Comparison of ENCODE assay signal across 1 cellular context in the genomic region with DNA sequence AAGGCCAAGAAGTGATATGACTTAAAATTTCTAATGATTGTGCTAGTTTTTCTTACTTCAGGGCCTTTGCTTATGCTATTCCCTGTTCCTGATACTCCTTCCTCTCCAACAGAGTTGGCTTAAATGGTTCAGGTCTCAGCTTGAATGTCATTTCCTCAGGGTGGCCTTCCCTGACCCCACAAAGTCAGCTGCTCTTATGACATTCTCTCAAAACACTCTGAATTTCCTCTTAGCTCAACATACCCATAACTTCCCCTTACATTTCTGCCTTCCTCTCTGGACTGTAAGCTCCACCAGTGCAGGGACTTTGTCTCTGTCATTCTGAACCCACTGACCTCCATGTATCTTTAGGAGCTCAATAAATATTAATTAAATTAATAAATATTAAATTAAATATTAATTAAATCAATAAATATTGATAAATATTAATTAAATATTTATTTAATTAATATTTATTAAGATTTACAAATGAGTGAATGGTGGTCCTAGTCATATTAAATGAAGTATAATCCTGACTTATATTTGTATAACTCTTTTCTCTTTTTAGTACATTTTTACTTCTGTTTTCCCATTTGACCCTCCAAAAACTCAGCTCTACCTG.
TF ChIP-seq lines count a peak whose summit lies in the region.

No MANE protein-coding gene starts in this region.

TF ChIP-seq in GM23338, 12 proteins besides CTCF, POLR2A, EP300 and RAD21:
- TF ChIP-seq, protein P1, sequence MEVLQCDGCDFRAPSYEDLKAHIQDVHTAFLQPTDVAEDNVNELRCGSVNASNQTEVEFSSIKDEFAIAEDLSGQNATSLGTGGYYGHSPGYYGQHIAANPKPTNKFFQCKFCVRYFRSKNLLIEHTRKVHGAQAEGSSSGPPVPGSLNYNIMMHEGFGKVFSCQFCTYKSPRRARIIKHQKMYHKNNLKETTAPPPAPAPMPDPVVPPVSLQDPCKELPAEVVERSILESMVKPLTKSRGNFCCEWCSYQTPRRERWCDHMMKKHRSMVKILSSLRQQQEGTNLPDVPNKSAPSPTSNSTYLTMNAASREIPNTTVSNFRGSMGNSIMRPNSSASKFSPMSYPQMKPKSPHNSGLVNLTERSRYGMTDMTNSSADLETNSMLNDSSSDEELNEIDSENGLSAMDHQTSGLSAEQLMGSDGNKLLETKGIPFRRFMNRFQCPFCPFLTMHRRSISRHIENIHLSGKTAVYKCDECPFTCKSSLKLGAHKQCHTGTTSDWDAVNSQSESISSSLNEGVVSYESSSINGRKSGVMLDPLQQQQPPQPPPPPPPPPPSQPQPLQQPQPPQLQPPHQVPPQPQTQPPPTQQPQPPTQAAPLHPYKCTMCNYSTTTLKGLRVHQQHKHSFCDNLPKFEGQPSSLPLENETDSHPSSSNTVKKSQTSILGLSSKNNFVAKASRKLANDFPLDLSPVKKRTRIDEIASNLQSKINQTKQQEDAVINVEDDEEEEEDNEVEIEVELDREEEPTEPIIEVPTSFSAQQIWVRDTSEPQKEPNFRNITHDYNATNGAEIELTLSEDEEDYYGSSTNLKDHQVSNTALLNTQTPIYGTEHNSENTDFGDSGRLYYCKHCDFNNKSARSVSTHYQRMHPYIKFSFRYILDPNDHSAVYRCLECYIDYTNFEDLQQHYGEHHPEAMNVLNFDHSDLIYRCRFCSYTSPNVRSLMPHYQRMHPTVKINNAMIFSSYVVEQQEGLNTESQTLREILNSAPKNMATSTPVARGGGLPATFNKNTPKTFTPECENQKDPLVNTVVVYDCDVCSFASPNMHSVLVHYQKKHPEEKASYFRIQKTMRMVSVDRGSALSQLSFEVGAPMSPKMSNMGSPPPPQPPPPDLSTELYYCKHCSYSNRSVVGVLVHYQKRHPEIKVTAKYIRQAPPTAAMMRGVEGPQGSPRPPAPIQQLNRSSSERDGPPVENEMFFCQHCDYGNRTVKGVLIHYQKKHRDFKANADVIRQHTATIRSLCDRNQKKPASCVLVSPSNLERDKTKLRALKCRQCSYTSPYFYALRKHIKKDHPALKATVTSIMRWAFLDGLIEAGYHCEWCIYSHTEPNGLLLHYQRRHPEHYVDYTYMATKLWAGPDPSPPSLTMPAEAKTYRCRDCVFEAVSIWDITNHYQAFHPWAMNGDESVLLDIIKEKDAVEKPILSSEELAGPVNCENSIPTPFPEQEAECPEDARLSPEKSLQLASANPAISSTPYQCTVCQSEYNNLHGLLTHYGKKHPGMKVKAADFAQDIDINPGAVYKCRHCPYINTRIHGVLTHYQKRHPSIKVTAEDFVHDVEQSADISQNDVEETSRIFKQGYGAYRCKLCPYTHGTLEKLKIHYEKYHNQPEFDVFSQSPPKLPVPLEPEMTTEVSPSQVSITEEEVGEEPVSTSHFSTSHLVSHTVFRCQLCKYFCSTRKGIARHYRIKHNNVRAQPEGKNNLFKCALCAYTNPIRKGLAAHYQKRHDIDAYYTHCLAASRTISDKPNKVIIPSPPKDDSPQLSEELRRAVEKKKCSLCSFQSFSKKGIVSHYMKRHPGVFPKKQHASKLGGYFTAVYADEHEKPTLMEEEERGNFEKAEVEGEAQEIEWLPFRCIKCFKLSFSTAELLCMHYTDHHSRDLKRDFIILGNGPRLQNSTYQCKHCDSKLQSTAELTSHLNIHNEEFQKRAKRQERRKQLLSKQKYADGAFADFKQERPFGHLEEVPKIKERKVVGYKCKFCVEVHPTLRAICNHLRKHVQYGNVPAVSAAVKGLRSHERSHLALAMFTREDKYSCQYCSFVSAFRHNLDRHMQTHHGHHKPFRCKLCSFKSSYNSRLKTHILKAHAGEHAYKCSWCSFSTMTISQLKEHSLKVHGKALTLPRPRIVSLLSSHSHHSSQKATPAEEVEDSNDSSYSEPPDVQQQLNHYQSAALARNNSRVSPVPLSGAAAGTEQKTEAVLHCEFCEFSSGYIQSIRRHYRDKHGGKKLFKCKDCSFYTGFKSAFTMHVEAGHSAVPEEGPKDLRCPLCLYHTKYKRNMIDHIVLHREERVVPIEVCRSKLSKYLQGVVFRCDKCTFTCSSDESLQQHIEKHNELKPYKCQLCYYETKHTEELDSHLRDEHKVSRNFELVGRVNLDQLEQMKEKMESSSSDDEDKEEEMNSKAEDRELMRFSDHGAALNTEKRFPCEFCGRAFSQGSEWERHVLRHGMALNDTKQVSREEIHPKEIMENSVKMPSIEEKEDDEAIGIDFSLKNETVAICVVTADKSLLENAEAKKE (CRISPR knock-in tag; IDR thresholded peaks at IDR 0.05) = no peak
